Comparison of ENCODE assay signal across 37 cellular contexts in the genomic region with DNA sequence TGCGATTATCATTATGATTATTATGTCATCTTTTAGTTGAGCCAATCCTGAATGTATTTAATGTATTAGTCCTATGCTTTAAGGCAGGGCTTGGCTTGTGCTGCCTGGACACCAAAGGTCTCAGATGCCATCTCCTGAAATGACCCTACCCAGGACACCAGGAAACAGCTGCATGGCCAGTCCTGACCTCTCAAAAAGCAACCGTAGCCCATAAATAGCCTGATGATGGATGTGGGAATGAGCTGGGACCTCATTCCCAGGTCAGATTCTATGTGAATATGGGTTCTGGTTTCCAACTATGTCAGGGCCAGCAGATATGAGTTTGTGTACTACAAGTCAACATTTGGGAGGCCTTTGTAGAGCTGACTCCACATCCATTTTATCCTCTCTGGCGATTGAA.
"Had no signal": no experiment of that assay in that cellular context is flagged by ENCODE, and none has a peak within 500 bp of the region (broad histone marks: within the 10 kb centered on the region; RNA-seq: fewer than 3 reads in every experiment).

No MANE protein-coding gene starts in this region.

- H3K27ac ChIP-seq: ascending aorta, cardiac muscle cell, VCaP had no signal

- H3K27me3 Mint-ChIP-seq: activated B cell treated with CpG ODN at 0.5 μM for 24 hours; activated CD4-positive, alpha-beta memory T cell treated with anti-CD3 and anti-CD28 coated beads for 36 hours; activated CD4-positive, alpha-beta T cell treated with anti-CD3 and anti-CD28 coated beads, Interleukin-2, amount 10 ng/mL, durations not matched to agents 24 days and 14 days; activated CD8-positive, alpha-beta T cell treated with anti-CD3 and anti-CD28 coated beads for 36 hours; activated naive CD4-positive, alpha-beta T cell treated with anti-CD3 and anti-CD28 coated beads, Interleukin-2, amount 10 ng/mL, durations not matched to agents 7 days and 5 days; activated naive CD4-positive, alpha-beta T cell treated with anti-CD3 and anti-CD28 coated beads, Interleukin-2, amount 50 U/mL, for 24 hours; activated naive CD8-positive, alpha-beta T cell; activated naive CD8-positive, alpha-beta T cell treated with anti-CD3 and anti-CD28 coated beads, Interleukin-2, amount 10 ng/mL, durations not matched to agents 7 days and 5 days; activated naive CD8-positive, alpha-beta T cell treated with anti-CD3 and anti-CD28 coated beads, Interleukin-2, amount 50 U/mL, for 24 hours; activated T-helper 17 cell treated with anti-CD3 and anti-CD28 coated beads, Interleukin-2, amount 50 U/mL, for 72 hours; central memory CD8-positive, alpha-beta T cell had no signal

- H3K36me3 ChIP-seq: ascending aorta, cardiac muscle cell had no signal

- H3K4me3 Mint-ChIP-seq: activated B cell treated with CpG ODN at 0.5 μM for 24 hours; activated CD4-positive, alpha-beta memory T cell treated with anti-CD3 and anti-CD28 coated beads for 36 hours; activated CD4-positive, alpha-beta T cell treated with anti-CD3 and anti-CD28 coated beads, Interleukin-2, amount 10 ng/mL, durations not matched to agents 24 days and 14 days; activated CD8-positive, alpha-beta T cell treated with anti-CD3 and anti-CD28 coated beads for 36 hours; activated naive CD4-positive, alpha-beta T cell treated with anti-CD3 and anti-CD28 coated beads, Interleukin-2, amount 10 ng/mL, durations not matched to agents 7 days and 5 days; activated naive CD4-positive, alpha-beta T cell treated with anti-CD3 and anti-CD28 coated beads, Interleukin-2, amount 50 U/mL, for 24 hours; activated naive CD8-positive, alpha-beta T cell; activated naive CD8-positive, alpha-beta T cell treated with anti-CD3 and anti-CD28 coated beads, Interleukin-2, amount 10 ng/mL, durations not matched to agents 7 days and 5 days; activated naive CD8-positive, alpha-beta T cell treated with anti-CD3 and anti-CD28 coated beads, Interleukin-2, amount 50 U/mL, for 24 hours; activated T-cell treated with anti-CD3 and anti-CD28 coated beads, Interleukin-2, amount 50 U/mL, for 4 hours; activated T-cell treated with anti-CD3 and anti-CD28 coated beads, Interleukin-2, amount 50 U/mL, for 72 hours; activated T-helper 1 cell treated with anti-CD3 and anti-CD28 coated beads, Interleukin-12 subunit alpha, Interleukin-12 subunit beta, Interleukin-2, Interleukin-4 antibody, amounts not matched to agents 30 ng/mL and 10 ng/mL and 1 ng/mL, durations not matched to agents 14 hours and 24 hours and 36 hours; activated T-helper 17 cell treated with anti-CD3 and anti-CD28 coated beads, Interleukin-2, amount 50 U/mL, for 72 hours; brain; central memory CD8-positive, alpha-beta T cell; T-helper 1 cell treated with Interleukin-12 subunit alpha and Interleukin-12 subunit beta and Interleukin-4 antibody, amounts not matched to agents 30 μg/mL and 1 μg/mL, for 36 hours; T-helper 2 cell treated with Interferon-gamma antibody and Interleukin-4, amounts not matched to agents 5 μg/mL and 100 μg/mL, for 36 hours had no signal

- DNase-seq: activated B cell treated with CpG ODN at 0.5 μM for 24 hours; activated CD4-positive, alpha-beta memory T cell treated with anti-CD3 and anti-CD28 coated beads for 36 hours; activated CD4-positive, alpha-beta T cell treated with anti-CD3 and anti-CD28 coated beads for 4 hours; activated CD4-positive, alpha-beta T cell treated with anti-CD3 and anti-CD28 coated beads, Interleukin-2, amount 10 ng/mL, durations not matched to agents 24 days and 14 days; activated CD4-positive, alpha-beta T cell treated with anti-CD3 and anti-CD28 coated beads, Interleukin-2, amount 50 U/mL, for 1 hour; activated CD4-positive, alpha-beta T cell treated with anti-CD3 and anti-CD28 coated beads, Interleukin-2, amount 50 U/mL, for 4 hours; activated CD4-positive, CD25-positive, alpha-beta regulatory T cell treated with anti-CD3 and anti-CD28 coated beads, Interleukin-2, amount 50 U/mL, for 72 hours; activated CD8-positive, alpha-beta memory T cell treated with anti-CD3 and anti-CD28 coated beads, Interleukin-2, amount 50 U/mL, for 4 hours; activated CD8-positive, alpha-beta T cell treated with anti-CD3 and anti-CD28 coated beads for 36 hours; activated effector memory CD4-positive, alpha-beta T cell treated with anti-CD3 and anti-CD28 coated beads, Interleukin-2, amount 50 U/mL, for 16 hours; activated gamma-delta T cell treated with Interleukin-2 at 50 U/mL for 16 hours; activated naive CD4-positive, alpha-beta T cell; activated naive CD4-positive, alpha-beta T cell treated with anti-CD3 and anti-CD28 coated beads, Interleukin-2, amount 10 ng/mL, durations not matched to agents 7 days and 5 days; activated naive CD8-positive, alpha-beta T cell treated with anti-CD3 and anti-CD28 coated beads, Interleukin-2, amount 10 ng/mL, durations not matched to agents 7 days and 5 days; activated naive CD8-positive, alpha-beta T cell treated with anti-CD3 and anti-CD28 coated beads, Interleukin-2, amount 50 U/mL, for 24 hours; activated T-cell treated with anti-CD3 and anti-CD28 coated beads for 4 hours; activated T-cell treated with anti-CD3 and anti-CD28 coated beads, Interleukin-2, amount 50 U/mL, for 1 hour; activated T-cell treated with anti-CD3 and anti-CD28 coated beads, Interleukin-2, amount 50 U/mL, for 4 hours; activated T-cell treated with anti-CD3 and anti-CD28 coated beads, Interleukin-2, amount 50 U/mL, for 72 hours; amygdala; anterior cingulate cortex; caudate nucleus; cerebellar nuclear complex; T-helper 1 cell; T-helper 2 cell; T-helper 9 cell had no signal

- H3K9me3 ChIP-seq: ascending aorta had no signal

- H3K4me3 ChIP-seq: ascending aorta, cardiac muscle cell had no signal

- H3K4me1 ChIP-seq: ascending aorta had no signal

- H3K27ac Mint-ChIP-seq: activated B cell treated with CpG ODN at 0.5 μM for 24 hours; activated CD4-positive, alpha-beta memory T cell treated with anti-CD3 and anti-CD28 coated beads for 36 hours; activated CD4-positive, alpha-beta T cell treated with anti-CD3 and anti-CD28 coated beads, Interleukin-2, amount 10 ng/mL, durations not matched to agents 24 days and 14 days; activated CD8-positive, alpha-beta T cell treated with anti-CD3 and anti-CD28 coated beads for 36 hours; activated naive CD4-positive, alpha-beta T cell treated with anti-CD3 and anti-CD28 coated beads, Interleukin-2, amount 10 ng/mL, durations not matched to agents 7 days and 5 days; activated naive CD4-positive, alpha-beta T cell treated with anti-CD3 and anti-CD28 coated beads, Interleukin-2, amount 50 U/mL, for 24 hours; activated naive CD8-positive, alpha-beta T cell; activated naive CD8-positive, alpha-beta T cell treated with anti-CD3 and anti-CD28 coated beads, Interleukin-2, amount 10 ng/mL, durations not matched to agents 7 days and 5 days; activated naive CD8-positive, alpha-beta T cell treated with anti-CD3 and anti-CD28 coated beads, Interleukin-2, amount 50 U/mL, for 24 hours; activated T-cell treated with anti-CD3 and anti-CD28 coated beads, Interleukin-2, amount 50 U/mL, for 72 hours; activated T-helper 1 cell treated with anti-CD3 and anti-CD28 coated beads, Interleukin-12 subunit alpha, Interleukin-12 subunit beta, Interleukin-2, Interleukin-4 antibody, amounts not matched to agents 30 ng/mL and 10 ng/mL and 1 ng/mL, durations not matched to agents 14 hours and 24 hours and 36 hours; activated T-helper 17 cell treated with anti-CD3 and anti-CD28 coated beads, Interleukin-2, amount 50 U/mL, for 72 hours; brain; T-helper 1 cell treated with Interleukin-12 subunit alpha and Interleukin-12 subunit beta and Interleukin-4 antibody, amounts not matched to agents 30 μg/mL and 1 μg/mL, for 36 hours; T-helper 2 cell treated with Interferon-gamma antibody and Interleukin-4, amounts not matched to agents 5 μg/mL and 100 μg/mL, for 36 hours had no signal

- H3K36me3 Mint-ChIP-seq: activated CD4-positive, alpha-beta memory T cell treated with anti-CD3 and anti-CD28 coated beads for 36 hours; activated naive CD4-positive, alpha-beta T cell treated with anti-CD3 and anti-CD28 coated beads, Interleukin-2, amount 10 ng/mL, durations not matched to agents 7 days and 5 days; activated naive CD4-positive, alpha-beta T cell treated with anti-CD3 and anti-CD28 coated beads, Interleukin-2, amount 50 U/mL, for 24 hours; activated naive CD8-positive, alpha-beta T cell; activated naive CD8-positive, alpha-beta T cell treated with anti-CD3 and anti-CD28 coated beads, Interleukin-2, amount 10 ng/mL, durations not matched to agents 7 days and 5 days; brain had no signal

- H3K4me1 Mint-ChIP-seq: activated B cell treated with CpG ODN at 0.5 μM for 24 hours; activated naive CD4-positive, alpha-beta T cell treated with anti-CD3 and anti-CD28 coated beads, Interleukin-2, amount 10 ng/mL, durations not matched to agents 7 days and 5 days; activated naive CD4-positive, alpha-beta T cell treated with anti-CD3 and anti-CD28 coated beads, Interleukin-2, amount 50 U/mL, for 24 hours; activated naive CD8-positive, alpha-beta T cell treated with anti-CD3 and anti-CD28 coated beads, Interleukin-2, amount 50 U/mL, for 24 hours; activated T-helper 17 cell treated with anti-CD3 and anti-CD28 coated beads, Interleukin-2, amount 50 U/mL, for 72 hours; central memory CD8-positive, alpha-beta T cell had no signal

- H3K27me3 ChIP-seq: ascending aorta, cardiac muscle cell had no signal

- ATAC-seq: activated CD8-positive, alpha-beta T cell treated with anti-CD3 and anti-CD28 coated beads for 36 hours; activated naive CD8-positive, alpha-beta T cell treated with anti-CD3 and anti-CD28 coated beads, Interleukin-2, amount 50 U/mL, for 24 hours; activated T-cell treated with anti-CD3 and anti-CD28 coated beads, Interleukin-2, amount 50 U/mL, for 4 hours; activated T-cell treated with anti-CD3 and anti-CD28 coated beads, Interleukin-2, amount 50 U/mL, for 72 hours; activated T-helper 17 cell treated with anti-CD3 and anti-CD28 coated beads, Interleukin-2, amount 50 U/mL, for 72 hours had no signal

- H3K9me3 Mint-ChIP-seq: activated B cell treated with CpG ODN at 0.5 μM for 24 hours, brain had no signal
